Comparison of ENCODE assay signal across 15 cellular contexts in the genomic region with DNA sequence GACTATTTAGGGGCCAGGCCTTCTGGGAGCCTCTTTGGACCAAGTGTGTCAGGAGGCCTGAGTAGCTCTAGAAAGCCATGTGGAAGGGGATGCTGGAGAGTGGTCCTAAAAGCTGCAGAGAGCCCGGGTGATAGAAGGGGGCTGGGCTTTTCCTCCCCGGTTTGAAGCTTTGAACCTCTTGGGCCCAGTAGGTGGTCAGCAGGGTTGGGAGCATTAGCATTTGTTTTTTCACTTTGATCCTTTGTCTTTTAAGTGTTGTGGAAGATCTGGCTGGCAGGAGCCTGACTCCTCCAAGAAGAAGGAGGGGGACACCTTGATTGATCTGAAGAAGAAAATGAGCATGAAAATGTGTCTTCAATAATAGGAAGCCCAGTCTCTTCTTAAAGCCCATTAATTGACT.
A peak's percentile ranks its signal among the peaks of the same experiment; 100 is the strongest.
DNase-seq lines count a peak whose midpoint lies in the region; ATAC-seq and TF ChIP-seq lines count a peak whose summit lies in the region.
"Had no signal": no experiment of that assay in that cellular context is flagged by ENCODE, and none has a peak within 500 bp of the region (broad histone marks: within the 10 kb centered on the region; RNA-seq: fewer than 3 reads in every experiment).

No MANE protein-coding gene starts in this region.

- H3K27ac ChIP-seq in HUES48 (ENCODE audit: low read depth, low read length) (peak overlapping the region; percentile 66), cingulate gyrus (ENCODE audit: low read depth, low read length) (peak overlapping the region; percentile 11), iPS-20b (ENCODE audit: low read length) (no peak overlapping the region), gastrocnemius medialis (peak overlapping the region; percentile 41 to 64 (median 44))
- H3K27ac ChIP-seq: SJSA1 had no signal

- in situ Hi-C loops in gastrocnemius medialis (cut with MboI; ENCODE audit: low sequenced_read_pairs in 4 of 4) = no loop called here

- H3K4me3 ChIP-seq in HUES48 (ENCODE audit: low read depth, low read length) (0 out of 2 replicates have a peak overlapping the region, but pooled peaks have one; percentile 7), iPS-20b (ENCODE audit: low read length) (peak overlapping the region; percentile 37; the same call in 1 of the 2 replicates), gastrocnemius medialis (no peak overlapping the region)
- H3K4me3 ChIP-seq: SJSA1 had no signal

- no peak for ATAC-seq in gastrocnemius medialis
- ATAC-seq: HepG2 had no signal

- intact Hi-C loops in gastrocnemius medialis (cut with DNase I; ENCODE audit: low total_unique reads) = no loop called here

- H3K36me3 Mint-ChIP-seq in T-helper 2 cell treated with Interferon-gamma antibody and Interleukin-4, amounts not matched to agents 5 μg/mL and 100 μg/mL, for 36 hours (ENCODE audit: low read depth) = no peaks in the 10 kb centered on the region
- H3K36me3 Mint-ChIP-seq: CD14-positive monocyte had no signal

- no peaks in the 10 kb centered on the region for H3K4me1 Mint-ChIP-seq in T-helper 2 cell treated with Interferon-gamma antibody and Interleukin-4, amounts not matched to agents 5 μg/mL and 100 μg/mL, for 36 hours (ENCODE audit: low read depth)
- H3K4me1 Mint-ChIP-seq: CD14-positive monocyte had no signal

- H3K9me3 ChIP-seq in HUES48 (ENCODE audit: control insufficient read depth, insufficient read depth, low read length) (no peaks in the 10 kb centered on the region), iPS-20b (ENCODE audit: insufficient read depth, low read depth, low read length) (no peaks in the 10 kb centered on the region), gastrocnemius medialis (no peaks in the 10 kb centered on the region)
- H3K9me3 ChIP-seq: SJSA1 had no signal

- DNase-seq in gastrocnemius medialis = no peak
- DNase-seq in DMS114 treated with DMSO at 0.1 percent for 48 hours (lab: John Stamatoyannopoulos, UW; ENCODE audit: unreplicated experiment) = no peak
- DNase-seq in T-helper 2 cell treated with Interferon-gamma antibody and Interleukin-4, amounts not matched to agents 5 μg/mL and 100 μg/mL, for 36 hours (ENCODE audit: low spot score) = no peak
- no peak for DNase-seq in NCI-H2171 treated with DMSO at 0.1 percent for 48 hours (lab: John Stamatoyannopoulos, UW)
- DNase-seq: COR-L47, MM.1S, NCI-H1930, OCI-M1, RPMI8226 had no signal

- TF ChIP-seq CTCF in gastrocnemius medialis (IDR thresholded peaks at IDR 0.05 in 4 of 5, conservative IDR thresholded peaks at IDR 0.05 in 1 of 5) = no peak

- no peaks in the 10 kb centered on the region for H3K27me3 Mint-ChIP-seq in T-helper 2 cell treated with Interferon-gamma antibody and Interleukin-4, amounts not matched to agents 5 μg/mL and 100 μg/mL, for 36 hours (ENCODE audit: low read depth)

- H3K36me3 ChIP-seq in HUES48 (ENCODE audit: control insufficient read depth, insufficient read depth, low read length) (no peaks in the 10 kb centered on the region), iPS-20b (ENCODE audit: insufficient read depth, low read depth, low read length) (no peaks in the 10 kb centered on the region), gastrocnemius medialis (no peaks in the 10 kb centered on the region)
- H3K36me3 ChIP-seq: SJSA1 had no signal

- H3K27ac Mint-ChIP-seq in T-helper 2 cell treated with Interferon-gamma antibody and Interleukin-4, amounts not matched to agents 5 μg/mL and 100 μg/mL, for 36 hours = no peak overlapping the region
- H3K27ac Mint-ChIP-seq: CD14-positive monocyte had no signal

- H3K27me3 ChIP-seq in HUES48 (ENCODE audit: control insufficient read depth, insufficient read depth, low read length) (peaks cover 29% of the 10 kb centered on the region), iPS-20b (ENCODE audit: insufficient read depth, low read length) (peaks cover 30% of the 10 kb centered on the region; the same call in 1 of the 2 replicates), gastrocnemius medialis (no peaks in the 10 kb centered on the region)
- H3K27me3 ChIP-seq: SJSA1 had no signal

- H3K9ac ChIP-seq in HUES48 (ENCODE audit: low read depth, low read length) (no peak overlapping the region), iPS-20b (ENCODE audit: low read depth, low read length) (no peak overlapping the region)

- no peaks in the 10 kb centered on the region for H3K9me3 Mint-ChIP-seq in T-helper 2 cell treated with Interferon-gamma antibody and Interleukin-4, amounts not matched to agents 5 μg/mL and 100 μg/mL, for 36 hours

- TF ChIP-seq POLR2A in gastrocnemius medialis (IDR thresholded peaks at IDR 0.05) = no peak

- H3K4me1 ChIP-seq in HUES48 (ENCODE audit: control insufficient read depth, insufficient read depth, low read length) = peaks cover 17% of the 10 kb centered on the region
- H3K4me1 ChIP-seq in iPS-20b (ENCODE audit: insufficient read depth, low read length) = peaks cover 18% of the 10 kb centered on the region; the same call in 1 of the 2 replicates
- H3K4me1 ChIP-seq in gastrocnemius medialis = peaks cover 23 to 24% of the 10 kb centered on the region in 2 donors

- no peak overlapping the region for H3K4me3 Mint-ChIP-seq in T-helper 2 cell treated with Interferon-gamma antibody and Interleukin-4, amounts not matched to agents 5 μg/mL and 100 μg/mL, for 36 hours
- H3K4me3 Mint-ChIP-seq: CD14-positive monocyte had no signal

Comparison
In these comparisons a context has a peak if more than half of its experiments do, and no peak if none do; other contexts are left out.
1. H3K4me3 ChIP-seq: peak in HUES48 (single experiment) and iPS-20b (single experiment); none in gastrocnemius medialis (0 of 4).